ENCODE assay signal across 24 cellular contexts in the genomic region with DNA sequence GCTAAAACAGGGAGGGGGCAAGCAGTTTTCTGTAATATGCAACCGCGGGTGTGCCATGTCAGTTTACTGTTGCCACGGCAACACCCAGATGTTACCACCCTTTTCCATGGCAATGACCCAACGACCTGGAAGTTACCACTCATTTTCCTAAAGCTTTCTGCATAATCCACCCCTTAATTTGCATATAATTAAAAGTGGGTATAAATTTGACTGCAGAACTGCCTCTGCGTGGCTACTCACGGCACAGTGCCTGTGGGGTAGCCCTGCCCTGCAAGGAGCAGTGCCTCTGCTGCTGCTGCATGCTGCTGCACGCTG. TPM values are rescaled to one million over a fixed set of nuclear protein-coding genes. Genes with fewer than 3 reads are reported as not detected.
DNase-seq lines count a peak whose midpoint lies in the region; ATAC-seq, FAIRE-seq and TF ChIP-seq lines count a peak whose summit lies in the region.
"Had no signal": no experiment of that assay in that cellular context is flagged by ENCODE, and none has a peak within 500 bp of the region (broad histone marks: within the 10 kb centered on the region; RNA-seq: fewer than 3 reads in every experiment).

No MANE protein-coding gene starts in this region.

- no peak overlapping the region for H2AFZ ChIP-seq in HepG2 (ENCODE audit: low read length)
- H2AFZ ChIP-seq: GM23338 had no signal

- no peaks in the 10 kb centered on the region for H3K9me3 ChIP-seq in HepG2 (ENCODE audit: low read length)
- H3K9me3 ChIP-seq in right lobe of liver, result no peaks in the 10 kb centered on the region
- H3K9me3 ChIP-seq: A549, BE2C had no signal

- H3K36me3 ChIP-seq in HepG2 (replicated peaks in 1 of 2; ENCODE audit: control insufficient read depth in 1 of 2, insufficient read depth in 2 of 2, low read length in 2 of 2), result no peaks in the 10 kb centered on the region
- no peaks in the 10 kb centered on the region for H3K36me3 ChIP-seq in right lobe of liver
- H3K36me3 ChIP-seq: BE2C had no signal

- TF ChIP-seq EP300 in HepG2 (IDR thresholded peaks at IDR 0.05; ENCODE audit: low read depth in 2 of 2, low read length in 2 of 2), result no peak
- no peak for TF ChIP-seq EP300 in HepG2 (CRISPR knock-in tag; IDR thresholded peaks at IDR 0.05; ENCODE audit: borderline replicate concordance)

- no peak for ATAC-seq in HepG2
- ATAC-seq in right lobe of liver, result no peak
- ATAC-seq: A549, GM23338, HCT116 had no signal

- peaks cover 23% of the 10 kb centered on the region for H3K4me1 ChIP-seq in HepG2 (ENCODE audit: insufficient read depth, low read length)
- no peaks in the 10 kb centered on the region for H3K4me1 ChIP-seq in right lobe of liver
- H3K4me1 ChIP-seq: BE2C had no signal

- TF ChIP-seq CTCF in HepG2 (CRISPR knock-in tag; IDR thresholded peaks at IDR 0.05), result no peak
- TF ChIP-seq CTCF in right lobe of liver (IDR thresholded peaks at IDR 0.05), result no peak

- H3K4me2 ChIP-seq in HepG2 (ENCODE audit: low read depth, low read length), result no peak overlapping the region
- H3K4me2 ChIP-seq: A549; BLaER1 treated with 17β-estradiol and CSF1 and Interleukin-3, amounts not matched to agents 10 nM and 100 nM; GM23338 had no signal

- TF ChIP-seq POLR2A in HepG2 (IDR thresholded peaks at IDR 0.05; ENCODE audit: insufficient read depth in 1 of 2, low read depth in 2 of 2, low read length in 2 of 2) (no peak), right lobe of liver (IDR thresholded peaks at IDR 0.05) (no peak), GM12892 (IDR thresholded peaks at IDR 0.05; ENCODE audit: low read depth, low read length) (no peak)

- POLR2A ChIA-PET in HepG2 (lab: Yijun Ruan, JAX), result no interaction called here

- H3K27me3 ChIP-seq in HepG2 (ENCODE audit: control insufficient read depth in 1 of 2, insufficient read depth in 2 of 2, low read length in 2 of 2) (no peaks in the 10 kb centered on the region), right lobe of liver (no peaks in the 10 kb centered on the region)
- H3K27me3 ChIP-seq: BE2C; BLaER1 treated with 17β-estradiol and CSF1 and Interleukin-3, amounts not matched to agents 10 nM and 100 nM had no signal

- 76% methylated on average over 6 of the region's 7 CpGs for WGBS in HepG2 (ENCODE audit: low lambda C conversion rate)
- 77% methylated on average over 5 of the region's 7 CpGs for WGBS in right lobe of liver (ENCODE audit: insufficient coverage, low coverage, low lambda C conversion rate, missing lambda C conversion rate)

- no peak overlapping the region for H3K9ac ChIP-seq in HepG2 (ENCODE audit: insufficient read depth, low read depth, low read length)
- H3K9ac ChIP-seq: BLaER1 treated with 17β-estradiol and CSF1 and Interleukin-3, amounts not matched to agents 10 nM and 100 nM had no signal

- no peaks in the 10 kb centered on the region for H3K79me2 ChIP-seq in HepG2 (ENCODE audit: insufficient read depth, low read length)

- no peak for TF ChIP-seq RAD21 in HepG2 (CRISPR knock-in tag; IDR thresholded peaks at IDR 0.05)

- H3K27ac ChIP-seq in HepG2 (ENCODE audit: extremely low read length, insufficient read depth, low read length) (no peak overlapping the region), right lobe of liver (no peak overlapping the region), angular gyrus (ENCODE audit: low read depth, low read length) (peak overlapping the region; percentile 4)
- H3K27ac ChIP-seq: A549; BLaER1 treated with 17β-estradiol and CSF1 and Interleukin-3, amounts not matched to agents 10 nM and 100 nM had no signal

- intact Hi-C loops in HepG2 (cut with micrococcal nuclease; ENCODE audit: unreplicated experiment) (no loop called here), right lobe of liver (cut with DNase I) (no loop called here)

- H3K4me3 ChIP-seq in HepG2 (replicated peaks in 1 of 3; ENCODE audit: insufficient read depth in 1 of 3, low read depth in 2 of 3, low read length in 3 of 3) (no peak overlapping the region), right lobe of liver (no peak overlapping the region)
- H3K4me3 ChIP-seq: A549; BLaER1 treated with 17β-estradiol and CSF1 and Interleukin-3, amounts not matched to agents 10 nM and 100 nM; GM23338 had no signal

- BruUV-seq in HepG2 (replicated peaks; lab: Mats Ljungman, UMichigan), result no TSS peak

- FAIRE-seq in HepG2 (lab: Jason Lieb, UNC), result no peak
- no peak for FAIRE-seq in GM12892 (lab: Jason Lieb, UNC)
- FAIRE-seq: A549, D721Med, G401.6, GM19239 had no signal

- CTCF ChIA-PET in HepG2 (lab: Yijun Ruan, JAX; ENCODE audit: low intra/inter-chr PET ratio, low total read pairs), result no interaction called here

- in situ Hi-C loops in HepG2 (cut with HindIII; ENCODE audit: extremely low pct_ligation_motif_present, low pct_unique_long_range_greater_than_20kb), result no loop called here

- no peaks in the 10 kb centered on the region for H4K20me1 ChIP-seq in HepG2 (ENCODE audit: insufficient read depth, low read length)

- DNase-seq in NCI-H748 (lab: John Stamatoyannopoulos, UW; ENCODE audit: unreplicated experiment) (peak; percentile 2), NCI-H748 treated with DMSO at 0.1 percent for 48 hours (lab: John Stamatoyannopoulos, UW) (no peak), HepG2 (ENCODE audit: low spot score) (no peak), right lobe of liver (no peak), NCI-H2196 (lab: John Stamatoyannopoulos, UW; ENCODE audit: unreplicated experiment) (no peak), GM12892 (ENCODE audit: insufficient read length) (no peak)
- DNase-seq: 8988T; ACHN; AML-193; BE2C; CD4-positive, alpha-beta T cell; CD8-positive, alpha-beta memory T cell; DMS153; DND-41; H9; HFFc6 had no signal

TF ChIP-seq in HepG2, 621 proteins besides CTCF, POLR2A, EP300 and RAD21:
- TF ChIP-seq RFX1 (IDR thresholded peaks at IDR 0.05), result peak; percentile 39
- no peak for TF ChIP-seq ZSCAN12 (CRISPR knock-in tag; IDR thresholded peaks at IDR 0.05)

RNA-seq across cellular contexts. Expression of a gene that starts 40.1 kb away (rescaled TPM):
- total RNA-seq in HepG2 (2016; rRNA removed; fragmentation: Illumina TruSeq; extraction: Trizol) (1.6 and 4.3 TPM in 2 replicates), right lobe of liver (1 to 10 TPM; 3.5 to 8.3 (median 5.1) TPM)
- total RNA-seq in HepG2 (2016; cell fraction: cytosol; rRNA removed; fragmentation: Illumina TruSeq; extraction: Trizol; ENCODE audit: low read depth), result 0.79 and 1.0 TPM in 2 replicates
- 1.7 and 3.8 TPM in 2 replicates for total RNA-seq in HepG2 (2016; cell fraction: insoluble cytoplasmic fraction; rRNA removed; fragmentation: Illumina TruSeq; extraction: Trizol)
- total RNA-seq in HepG2 (2016; cell fraction: membrane; rRNA removed; fragmentation: Illumina TruSeq; extraction: Trizol), result 2.3 and 2.6 TPM in 2 replicates
- total RNA-seq in HepG2 (2016; cell fraction: nucleus; rRNA removed; fragmentation: Illumina TruSeq; extraction: Trizol), result 4.3 and 4.4 TPM in 2 replicates
- 40.7 and 47.7 TPM in 2 replicates for polyA plus RNA-seq in HepG2 (2011; rRNA removed)
- 43.8 and 46.4 TPM in 2 replicates for polyA plus RNA-seq in HepG2 (2011; cell fraction: cytosol; rRNA removed)
- 49.0 and 56.6 TPM in 2 replicates for polyA plus RNA-seq in HepG2 (2011; cell fraction: nucleus; rRNA removed)
- 26.9 and 29.1 TPM in 2 replicates for polyA plus RNA-seq in HepG2 (2012)
- 4.3 and 5.2 TPM in 2 replicates for polyA plus RNA-seq in HepG2 (2016; cell fraction: cytosol; fragmentation: Illumina TruSeq; extraction: Trizol; ENCODE audit: low read depth)
- 19.3 and 22.7 TPM in 2 replicates for polyA plus RNA-seq in HepG2 (2016; cell fraction: insoluble cytoplasmic fraction; fragmentation: Illumina TruSeq; extraction: Trizol; ENCODE audit: low read depth)
- polyA plus RNA-seq in HepG2 (2016; cell fraction: membrane; fragmentation: Illumina TruSeq; extraction: Trizol; ENCODE audit: low read depth), result 3.2 and 3.3 TPM in 2 replicates
- 26.1 and 26.5 TPM in 2 replicates for polyA plus RNA-seq in HepG2 (2016; cell fraction: nucleus; fragmentation: Illumina TruSeq; extraction: Trizol; ENCODE audit: insufficient read depth, low read depth)
- 30.4 and 51.6 TPM in 2 replicates for polyA minus RNA-seq in HepG2 (2011; rRNA and poly(A)+ RNA removed; ENCODE audit: low replicate concordance)
- 17.5 and 20.8 TPM in 2 replicates for polyA minus RNA-seq in HepG2 (2011; cell fraction: cytosol; rRNA and poly(A)+ RNA removed)
- polyA minus RNA-seq in HepG2 (2011; cell fraction: nucleus; rRNA and poly(A)+ RNA removed), result 17.8 and 23.6 TPM in 2 replicates
- polyA plus RNA-seq in GM12892 (2012; ENCODE audit: missing spikeins), result 46.9 TPM

RNA-seq across cellular contexts. Expression of a gene that starts 54.7 kb away (rescaled TPM):
- total RNA-seq in HepG2 (2016; rRNA removed; fragmentation: Illumina TruSeq; extraction: Trizol) (196 and 238 TPM in 2 replicates), right lobe of liver (100 to 1,000 TPM in 5 of 6 experiments, 10 to 100 TPM in 1; 98.9 to 257 (median 146) TPM)
- total RNA-seq in HepG2 (2016; cell fraction: cytosol; rRNA removed; fragmentation: Illumina TruSeq; extraction: Trizol; ENCODE audit: low read depth), result 73.9 and 83.5 TPM in 2 replicates
- total RNA-seq in HepG2 (2016; cell fraction: insoluble cytoplasmic fraction; rRNA removed; fragmentation: Illumina TruSeq; extraction: Trizol), result 153 and 251 TPM in 2 replicates
- 138 and 161 TPM in 2 replicates for total RNA-seq in HepG2 (2016; cell fraction: membrane; rRNA removed; fragmentation: Illumina TruSeq; extraction: Trizol)
- 157 and 193 TPM in 2 replicates for total RNA-seq in HepG2 (2016; cell fraction: nucleus; rRNA removed; fragmentation: Illumina TruSeq; extraction: Trizol)
- polyA plus RNA-seq in HepG2 (2011; rRNA removed), result 150 and 188 TPM in 2 replicates
- polyA plus RNA-seq in HepG2 (2011; cell fraction: cytosol; rRNA removed), result 105 and 148 TPM in 2 replicates
- 113 and 116 TPM in 2 replicates for polyA plus RNA-seq in HepG2 (2011; cell fraction: nucleus; rRNA removed)
- 234 and 367 TPM in 2 replicates for polyA plus RNA-seq in HepG2 (2012)
- 126 and 140 TPM in 2 replicates for polyA plus RNA-seq in HepG2 (2016; cell fraction: cytosol; fragmentation: Illumina TruSeq; extraction: Trizol; ENCODE audit: low read depth)
- 190 and 266 TPM in 2 replicates for polyA plus RNA-seq in HepG2 (2016; cell fraction: insoluble cytoplasmic fraction; fragmentation: Illumina TruSeq; extraction: Trizol; ENCODE audit: low read depth)
- polyA plus RNA-seq in HepG2 (2016; cell fraction: membrane; fragmentation: Illumina TruSeq; extraction: Trizol; ENCODE audit: low read depth), result 168 and 215 TPM in 2 replicates
- 308 and 328 TPM in 2 replicates for polyA plus RNA-seq in HepG2 (2016; cell fraction: nucleus; fragmentation: Illumina TruSeq; extraction: Trizol; ENCODE audit: insufficient read depth, low read depth)
- 280 and 471 TPM in 2 replicates for polyA minus RNA-seq in HepG2 (2011; rRNA and poly(A)+ RNA removed; ENCODE audit: low replicate concordance)
- polyA minus RNA-seq in HepG2 (2011; cell fraction: cytosol; rRNA and poly(A)+ RNA removed), result 128 and 140 TPM in 2 replicates
- polyA minus RNA-seq in HepG2 (2011; cell fraction: nucleus; rRNA and poly(A)+ RNA removed), result 47.4 and 62.7 TPM in 2 replicates
- polyA plus RNA-seq in GM12892 (2012; ENCODE audit: missing spikeins), result 126 TPM
